ENCODE assay signal across 11 cellular contexts in genomic region chr22:49933236-49933921, GRCh38. TPM values are rescaled to one million over a fixed set of nuclear protein-coding genes. Genes with fewer than 3 reads are reported as not detected.
DNase-seq lines count a peak whose midpoint lies in the region; ATAC-seq and TF ChIP-seq lines count a peak whose summit lies in the region.
"Had no signal": no experiment of that assay in that cellular context is flagged by ENCODE, and none has a peak within 500 bp of the region (broad histone marks: within the 10 kb centered on the region; RNA-seq: fewer than 3 reads in every experiment).

No MANE protein-coding gene starts in this region.

- H3K4me1 Mint-ChIP-seq in glutamatergic neuron (ENCODE audit: low read depth, unreplicated experiment): peaks cover 7% of the 10 kb centered on the region

- peak overlapping the region; percentile 87 for H3K9ac ChIP-seq in BLaER1

- H3K36me3 ChIP-seq in BLaER1: no peaks in the 10 kb centered on the region
- H3K36me3 ChIP-seq in Peyer's patch: no peaks in the 10 kb centered on the region

- H3K4me1 ChIP-seq in BLaER1: peaks cover 85% of the 10 kb centered on the region
- peaks cover 9 to 75% (median 50%) of the 10 kb centered on the region in 4 donors for H3K4me1 ChIP-seq in Peyer's patch

- DNase-seq in Peyer's patch (peak in 1 of 3 donors; percentile 76), glutamatergic neuron (no peak), occipital lobe (lab: John Stamatoyannopoulos, UW) (peak; percentile 39), NCI-H446 (lab: John Stamatoyannopoulos, UW) (no peak)
- DNase-seq: GF-D8, HCEC 1CT, NCI-H1930 had no signal

- peak overlapping the region; percentile 8 for H3K27ac Mint-ChIP-seq in glutamatergic neuron (ENCODE audit: unreplicated experiment)

- H3K4me2 ChIP-seq in BLaER1: peak overlapping the region; percentile 97

- no peaks in the 10 kb centered on the region for H3K27me3 Mint-ChIP-seq in glutamatergic neuron (ENCODE audit: unreplicated experiment)

- H3K9me3 Mint-ChIP-seq in glutamatergic neuron (ENCODE audit: unreplicated experiment): no peaks in the 10 kb centered on the region

- H3K4me3 Mint-ChIP-seq in glutamatergic neuron (ENCODE audit: unreplicated experiment): no peak overlapping the region

- H3K27ac ChIP-seq in BLaER1 (peak overlapping the region; percentile 95), Peyer's patch (peak overlapping the region; percentile 89 to 95 (median 90))

- H3K9me3 ChIP-seq in BLaER1 (no peaks in the 10 kb centered on the region), Peyer's patch (no peaks in the 10 kb centered on the region)

- H3K36me3 Mint-ChIP-seq in glutamatergic neuron (ENCODE audit: unreplicated experiment): no peaks in the 10 kb centered on the region

- H4K20me1 ChIP-seq in BLaER1: no peaks in the 10 kb centered on the region

- peak in 1 of 2 donors; percentile 28 for TF ChIP-seq POLR2A in Peyer's patch (IDR thresholded peaks at IDR 0.05)

- H3K4me3 ChIP-seq in BLaER1: peak overlapping the region; percentile 72
- no peak overlapping the region for H3K4me3 ChIP-seq in Peyer's patch

- no peak for TF ChIP-seq CTCF in Peyer's patch (IDR thresholded peaks at IDR 0.05)
- TF ChIP-seq CTCF in glutamatergic neuron (IDR thresholded peaks at IDR 0.05; ENCODE audit: partially characterized antibody, unreplicated experiment): no peak

- H3K27me3 ChIP-seq in BLaER1 (no peaks in the 10 kb centered on the region), Peyer's patch (no peaks in the 10 kb centered on the region)

- ATAC-seq in HG02571 (IDR thresholded peaks at IDR 0.05; ENCODE audit: unreplicated experiment): no peak
- ATAC-seq in GM18909 (IDR thresholded peaks at IDR 0.05; ENCODE audit: poor library complexity, unreplicated experiment): no peak
- no peak for ATAC-seq in HG03175 (IDR thresholded peaks at IDR 0.05; ENCODE audit: unreplicated experiment)

RNA-seq across cellular contexts. Expression of gene CRELD2, which starts 14.9 kb away (rescaled TPM):
- total RNA-seq in Peyer's patch (10 to 100 TPM; 33.3 to 52.0 (median 41.1) TPM), glutamatergic neuron (ENCODE audit: unreplicated experiment) (24.9 TPM), occipital lobe (17.5 TPM)

RNA-seq across cellular contexts. Expression of gene ALG12, which starts 15.1 kb away (rescaled TPM):
- total RNA-seq in Peyer's patch (10 to 100 TPM; 17.3 to 25.5 (median 22.1) TPM), glutamatergic neuron (ENCODE audit: unreplicated experiment) (14.7 TPM), occipital lobe (11.7 TPM)

RNA-seq across cellular contexts. Expression of gene PIM3, which starts 27.2 kb away (rescaled TPM):
- total RNA-seq in Peyer's patch (100 to 1,000 TPM in 2 of 4 donors, 10 to 100 TPM in 2; 66.2 to 142 (median 105) TPM), glutamatergic neuron (ENCODE audit: unreplicated experiment) (32.3 TPM), occipital lobe (13.1 TPM)
